Comparison of ENCODE assay signal across 1 cellular context in genomic region chr3:141346839-141347238, GRCh38.
TF ChIP-seq lines count a peak whose summit lies in the region.

No MANE protein-coding gene starts in this region.

TF ChIP-seq in HepG2, 621 proteins besides CTCF, POLR2A, EP300 and RAD21:
- no peak for TF ChIP-seq ZNF496 (CRISPR knock-in tag; IDR thresholded peaks at IDR 0.05; ENCODE audit: insufficient replicate concordance)
- TF ChIP-seq MAFF (IDR thresholded peaks at IDR 0.05; ENCODE audit: low read depth, low read length) = peak; percentile 45; the same call in 1 of the 2 replicates
- peak; percentile 55 to 62; a peak in 3 of 4 replicates for TF ChIP-seq MAFK (conservative IDR thresholded peaks at IDR 0.05 in 1 of 2, IDR thresholded peaks at IDR 0.05 in 1 of 2; ENCODE audit: low read length in 2 of 2)
- TF ChIP-seq ZNF615 (CRISPR knock-in tag; IDR thresholded peaks at IDR 0.05; ENCODE audit: borderline replicate concordance) = no peak
